14 cellular contexts compared by ENCODE assay signal in genomic region chr3:21216598-21216997, GRCh38.
DNase-seq lines count a peak whose midpoint lies in the region; ATAC-seq and TF ChIP-seq lines count a peak whose summit lies in the region.
"Had no signal": no experiment of that assay in that cellular context is flagged by ENCODE, and none has a peak within 500 bp of the region (broad histone marks: within the 10 kb centered on the region; RNA-seq: fewer than 3 reads in every experiment).

No MANE protein-coding gene starts in this region.

- peak; percentile 32 for TF ChIP-seq CTCF in GM12873 (IDR thresholded peaks at IDR 0.05; ENCODE audit: insufficient read depth, low read depth, low read length, missing control alignments)
- peak; percentile 57 for TF ChIP-seq CTCF in PC-9 (conservative IDR thresholded peaks at IDR 0.05)
- peak; percentile 57 for TF ChIP-seq CTCF in fibroblast of the aortic adventitia (IDR thresholded peaks at IDR 0.05; ENCODE audit: insufficient read depth, low read length)
- TF ChIP-seq CTCF in transverse colon (IDR thresholded peaks at IDR 0.05) = no peak
- TF ChIP-seq CTCF in endothelial cell (IDR thresholded peaks at IDR 0.05; ENCODE audit: unreplicated experiment) = no peak

- H3K27ac Mint-ChIP-seq in T-helper 17 cell = no peak overlapping the region
- H3K27ac Mint-ChIP-seq in endothelial cell (ENCODE audit: unreplicated experiment) = no peak overlapping the region
- H3K27ac Mint-ChIP-seq: activated CD8-positive, alpha-beta T cell treated with anti-CD3 and anti-CD28 coated beads for 36 hours; activated naive CD8-positive, alpha-beta T cell treated with anti-CD3 and anti-CD28 coated beads for 36 hours; CD4-positive, alpha-beta T cell had no signal

- H3K9me3 ChIP-seq in PC-9 (ENCODE audit: insufficient read depth, low read depth) (no peaks in the 10 kb centered on the region), T-helper 17 cell (ENCODE audit: control insufficient read depth, low read length, poor library complexity, severe bottlenecking) (no peaks in the 10 kb centered on the region), transverse colon (peaks cover 8 to 15% of the 10 kb centered on the region in 2 donors)

- TF ChIP-seq POLR2A in transverse colon (IDR thresholded peaks at IDR 0.05) = no peak

- H3K4me1 Mint-ChIP-seq in T-helper 17 cell (no peaks in the 10 kb centered on the region), endothelial cell (ENCODE audit: unreplicated experiment) (no peaks in the 10 kb centered on the region)
- H3K4me1 Mint-ChIP-seq: activated naive CD8-positive, alpha-beta T cell treated with anti-CD3 and anti-CD28 coated beads for 36 hours had no signal

- no peaks in the 10 kb centered on the region for H3F3A ChIP-seq in PC-9 (ENCODE audit: insufficient read depth, low read depth)

- DNase-seq in A172 (ENCODE audit: low spot score) (peak; percentile 12), PC-9 (no peak), fibroblast of the aortic adventitia (ENCODE audit: low read depth) (peak; percentile 28), T-helper 17 cell (no peak), transverse colon (no peak), endothelial cell (ENCODE audit: low spot score) (no peak)
- DNase-seq: activated CD8-positive, alpha-beta T cell treated with anti-CD3 and anti-CD28 coated beads for 36 hours; activated naive CD8-positive, alpha-beta T cell treated with anti-CD3 and anti-CD28 coated beads for 36 hours; CD4-positive, alpha-beta T cell; NCI-H1436; SHP77 had no signal

- H3K4me3 ChIP-seq in PC-9 = no peak overlapping the region
- H3K4me3 ChIP-seq in fibroblast of the aortic adventitia (ENCODE audit: low read depth, low read length) = no peak overlapping the region
- no peak overlapping the region for H3K4me3 ChIP-seq in transverse colon
- H3K4me3 ChIP-seq: lung had no signal

- peaks cover 7% of the 10 kb centered on the region for H3K9me3 Mint-ChIP-seq in endothelial cell (ENCODE audit: unreplicated experiment)

- in situ Hi-C loops in transverse colon (cut with MboI; ENCODE audit: low pct_ligation_motif_present in 1 of 4, low pct_unique_long_range_greater_than_20kb in 1 of 4, low sequenced_read_pairs in 3 of 4) = no loop called here

- no peak overlapping the region for H2AFZ ChIP-seq in PC-9

- H3K4me1 ChIP-seq in PC-9 (replicated peaks; ENCODE audit: insufficient read depth) (no peaks in the 10 kb centered on the region), transverse colon (no peaks in the 10 kb centered on the region)

- no peaks in the 10 kb centered on the region for H3K36me3 Mint-ChIP-seq in T-helper 17 cell (ENCODE audit: low read depth)
- no peaks in the 10 kb centered on the region for H3K36me3 Mint-ChIP-seq in endothelial cell (ENCODE audit: low read depth, unreplicated experiment)
- H3K36me3 Mint-ChIP-seq: activated naive CD8-positive, alpha-beta T cell treated with anti-CD3 and anti-CD28 coated beads for 36 hours had no signal

- H3K27ac ChIP-seq in PC-9 (no peak overlapping the region), transverse colon (no peak overlapping the region)

- BruUV-seq in PC-9 (replicated peaks; lab: Mats Ljungman, UMichigan) = no TSS peak

- no peaks in the 10 kb centered on the region for H3K9me2 ChIP-seq in PC-9 (ENCODE audit: insufficient read depth)

- H3K4me2 ChIP-seq in PC-9 = no peak overlapping the region

- no peaks in the 10 kb centered on the region; the same call in 1 of the 2 replicates for H4K20me1 ChIP-seq in PC-9 (ENCODE audit: insufficient read depth)

- CTCF ChIA-PET in PC-9 (lab: Charles Lee) = no interaction called here

- H3K4me3 Mint-ChIP-seq in T-helper 17 cell = no peak overlapping the region
- H3K4me3 Mint-ChIP-seq in endothelial cell (ENCODE audit: unreplicated experiment) = no peak overlapping the region
- H3K4me3 Mint-ChIP-seq: activated CD8-positive, alpha-beta T cell treated with anti-CD3 and anti-CD28 coated beads for 36 hours; activated naive CD8-positive, alpha-beta T cell treated with anti-CD3 and anti-CD28 coated beads for 36 hours; CD4-positive, alpha-beta T cell had no signal

- POLR2A ChIA-PET in PC-9 (lab: Charles Lee; ENCODE audit: unreplicated experiment) = no interaction called here

- WGBS in transverse colon (ENCODE audit: low coverage in 1 of 2), 2 donors = 44% methylated on average over 1 of the region's 1 CpG; no CpG with 5 or more reads in 1 of the 2 donors

- no peaks in the 10 kb centered on the region for H3K27me3 Mint-ChIP-seq in T-helper 17 cell
- H3K27me3 Mint-ChIP-seq in endothelial cell (ENCODE audit: unreplicated experiment) = peaks cover 2% of the 10 kb centered on the region
- H3K27me3 Mint-ChIP-seq: activated CD8-positive, alpha-beta T cell treated with anti-CD3 and anti-CD28 coated beads for 36 hours; activated naive CD8-positive, alpha-beta T cell treated with anti-CD3 and anti-CD28 coated beads for 36 hours; CD4-positive, alpha-beta T cell had no signal

- TF ChIP-seq EP300 in transverse colon (IDR thresholded peaks at IDR 0.05; ENCODE audit: low read depth) = no peak

- ATAC-seq in T-helper 17 cell = no peak
- no peak for ATAC-seq in GM21529 (IDR thresholded peaks at IDR 0.05; ENCODE audit: unreplicated experiment)
- ATAC-seq: activated CD8-positive, alpha-beta T cell treated with anti-CD3 and anti-CD28 coated beads for 36 hours had no signal

- intact Hi-C loops in PC-9 (cut with micrococcal nuclease; ENCODE audit: unreplicated experiment) = loop anchor here (5.0 kb wide), 1 partner anchor 704 kb away; no protein-coding TSS in a partner anchor
- intact Hi-C loops in transverse colon (cut with DNase I; ENCODE audit: low total_unique reads) = no loop called here

- no peaks in the 10 kb centered on the region for H3K79me2 ChIP-seq in PC-9 (ENCODE audit: low read depth)

- H3K36me3 ChIP-seq in PC-9 (ENCODE audit: low read depth) (no peaks in the 10 kb centered on the region), transverse colon (no peaks in the 10 kb centered on the region)

- H3K27me3 ChIP-seq in PC-9 (ENCODE audit: insufficient read depth, low read depth) = no peaks in the 10 kb centered on the region
- H3K27me3 ChIP-seq in transverse colon = no peaks in the 10 kb centered on the region

Comparison
In these comparisons a context has a peak if more than half of its experiments do, and no peak if none do; other contexts are left out.
1. DNase-seq: peak in A172 (single experiment) and fibroblast of the aortic adventitia (single experiment); none in PC-9 (0 of 2), T-helper 17 cell (0 of 3), transverse colon (single experiment) and endothelial cell (single experiment).
2. CTCF ChIP-seq: peak in GM12873 (single experiment), PC-9 (single experiment) and fibroblast of the aortic adventitia (single experiment); none in transverse colon (0 of 5) and endothelial cell (single experiment).